In genomic region chr4:79034544-79034943, GRCh38 we compare ENCODE assay signal across 27 cellular contexts.
"Had no signal": no experiment of that assay in that cellular context is flagged by ENCODE, and none has a peak within 500 bp of the region (broad histone marks: within the 10 kb centered on the region; RNA-seq: fewer than 3 reads in every experiment).

No MANE protein-coding gene starts in this region.

- H3K36me3 ChIP-seq: stomach, suprapubic skin, thoracic aorta, thyroid gland, tibial artery, tibial nerve, transverse colon, upper lobe of left lung, upper lobe of right lung, uterus, vagina had no signal

- ATAC-seq: stimulated activated effector memory CD8-positive, alpha-beta T cell treated with anti-CD3 and anti-CD28 coated beads, Interleukin-12 subunit alpha, Interleukin-12 subunit beta, amount 100 ng/mL, for 72 hours; stimulated activated memory B cell treated with anti-CD40 and anti-IgM and Interleukin-4, amounts not matched to agents 10 μg/mL and 1 μg/mL and 100 μg/mL, for 72 hours; stimulated activated naive B cell treated with anti-CD40 and anti-IgM and Interleukin-4, amounts not matched to agents 10 μg/mL and 1 μg/mL and 100 μg/mL, for 72 hours; stimulated activated naive CD8-positive, alpha-beta T cell treated with anti-CD3 and anti-CD28 coated beads, Interleukin-15, amount 100 ng/mL, for 72 hours; stimulated activated naive CD8-positive, alpha-beta T cell treated with anti-CD3 and anti-CD28 coated beads, Interleukin-15, Interleukin-2, amounts not matched to agents 100 U/mL and 50 U/mL, for 24 hours; upper lobe of right lung had no signal

- H3K4me1 ChIP-seq: stomach, suprapubic skin, testis, thyroid gland, transverse colon, upper lobe of left lung, upper lobe of right lung, uterus, vagina had no signal

- H3K4me3 ChIP-seq: stomach, suprapubic skin, testis, thoracic aorta, thyroid gland, tibial artery, tibial nerve, transverse colon, upper lobe of left lung, upper lobe of right lung, uterus, vagina had no signal

- H3K9me3 ChIP-seq: stomach, suprapubic skin, testis, thoracic aorta, thyroid gland, tibial artery, tibial nerve, transverse colon, upper lobe of left lung, upper lobe of right lung, uterus, vagina had no signal

- H3K27me3 ChIP-seq: suprapubic skin, testis, thyroid gland, tibial artery, tibial nerve, transverse colon, upper lobe of left lung, upper lobe of right lung, uterus, vagina had no signal

- DNase-seq: stimulated activated CD4-positive, alpha-beta T cell treated with anti-CD3 and anti-CD28 coated beads, Interleukin-2, amount 100 ng/mL, for 48 hours; stimulated activated CD4-positive, alpha-beta T cell treated with anti-CD3 and anti-CD28 coated beads, Interleukin-4, amount 100 ng/mL, for 1 hour; stimulated activated CD4-positive, alpha-beta T cell treated with anti-CD3 and anti-CD28 coated beads, Interleukin-4, amount 100 ng/mL, for 24 hours; stimulated activated CD4-positive, alpha-beta T cell treated with anti-CD3 and anti-CD28 coated beads, Interleukin-4, amount 100 ng/mL, for 4 hours; stimulated activated CD8-positive, alpha-beta memory T cell treated with anti-CD3 and anti-CD28 coated beads, Interleukin-4, amount 100 ng/mL, for 48 hours; stimulated activated naive B cell treated with anti-CD40 and anti-IgM and Interleukin-4, amounts not matched to agents 10 μg/mL and 1 μg/mL and 100 μg/mL, for 72 hours; stimulated activated naive CD4-positive, alpha-beta T cell; stimulated activated naive CD4-positive, alpha-beta T cell treated with Interleukin-2 at 50 U/mL for 16 hours; stimulated activated naive CD8-positive, alpha-beta T cell treated with anti-CD3 and anti-CD28 coated beads, Interleukin-15, amount 100 ng/mL, for 72 hours; stimulated activated naive CD8-positive, alpha-beta T cell treated with anti-CD3 and anti-CD28 coated beads, Interleukin-15, Interleukin-2, amounts not matched to agents 100 U/mL and 50 U/mL, for 24 hours; stomach; substantia nigra; testis; thyroid gland; tibial artery; transverse colon; trophoblast cell; upper lobe of left lung; upper lobe of right lung; uterus had no signal

- H3K27ac ChIP-seq: stomach, suprapubic skin, testis, thoracic aorta, thyroid gland, tibial artery, tibial nerve, transverse colon, upper lobe of left lung, upper lobe of right lung, uterus, vagina had no signal

- FAIRE-seq: urothelium cell line had no signal
